Comparison of ENCODE assay signal across 15 cellular contexts in the genomic region with DNA sequence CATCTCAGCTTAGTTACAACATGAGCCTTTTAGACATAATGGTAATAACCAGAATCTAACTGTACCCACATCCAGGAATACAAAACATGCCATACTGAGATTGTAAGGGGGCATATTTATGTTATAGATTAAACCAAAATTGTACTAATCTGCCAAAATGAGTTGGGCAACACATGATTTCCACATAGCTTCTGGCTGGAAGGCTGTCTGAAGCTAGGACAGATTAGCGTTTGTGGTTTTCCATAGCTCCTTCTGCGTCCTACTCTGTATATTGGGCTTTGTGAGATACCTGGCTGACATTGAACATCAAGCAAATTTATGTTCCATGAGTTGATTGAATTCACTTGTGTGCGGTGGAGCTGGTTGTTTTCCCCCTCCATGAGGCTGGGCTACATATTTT.
A peak's percentile ranks its signal among the peaks of the same experiment; 100 is the strongest.
DNase-seq lines count a peak whose midpoint lies in the region; ATAC-seq and TF ChIP-seq lines count a peak whose summit lies in the region.
"Had no signal": no experiment of that assay in that cellular context is flagged by ENCODE, and none has a peak within 500 bp of the region (broad histone marks: within the 10 kb centered on the region; RNA-seq: fewer than 3 reads in every experiment).

No MANE protein-coding gene starts in this region.

- H3K4me1 Mint-ChIP-seq in GM23338 = peaks cover 9% of the 10 kb centered on the region; the same call in 2 of the 3 replicates
- H3K4me1 Mint-ChIP-seq: CD14-positive monocyte had no signal

- H3K9me3 ChIP-seq in adipocyte (ENCODE audit: control insufficient read depth, low read length) = no peaks in the 10 kb centered on the region
- H3K9me3 ChIP-seq in ascending aorta = no peaks in the 10 kb centered on the region
- H3K9me3 ChIP-seq: A549, Caco-2 had no signal

- no peak overlapping the region for H3K4me2 ChIP-seq in GM23338
- H3K4me2 ChIP-seq: A549 had no signal

- ATAC-seq in GM23338 = no peak
- ATAC-seq in left lobe of liver = peak; percentile 88
- ATAC-seq in HG02571 (IDR thresholded peaks at IDR 0.05; ENCODE audit: unreplicated experiment) = no peak
- ATAC-seq: A549; CD8-positive, alpha-beta T cell had no signal

- no peaks in the 10 kb centered on the region for H3K27me3 Mint-ChIP-seq in GM23338 (ENCODE audit: insufficient read depth, low read depth, poor library complexity)

- H3K27ac ChIP-seq in GM23338 (ENCODE audit: low read depth) = no peak overlapping the region
- no peak overlapping the region for H3K27ac ChIP-seq in ascending aorta
- H3K27ac ChIP-seq: A549 had no signal

- H3K9me3 Mint-ChIP-seq in GM23338 = no peaks in the 10 kb centered on the region
- H3K9me3 Mint-ChIP-seq: CD8-positive, alpha-beta T cell; H9 had no signal

- H3K36me3 ChIP-seq in GM23338 (ENCODE audit: insufficient read depth) (no peaks in the 10 kb centered on the region), adipocyte (ENCODE audit: control insufficient read depth, insufficient read depth, low read length, severe bottlenecking) (peaks cover 4% of the 10 kb centered on the region), ascending aorta (no peaks in the 10 kb centered on the region)

- no peaks in the 10 kb centered on the region for H3K27me3 ChIP-seq in GM23338 (ENCODE audit: insufficient read depth)
- H3K27me3 ChIP-seq in adipocyte (replicated peaks; ENCODE audit: control insufficient read depth, insufficient read depth, low read length) = no peaks in the 10 kb centered on the region
- H3K27me3 ChIP-seq in ascending aorta = no peaks in the 10 kb centered on the region

- H3K36me3 Mint-ChIP-seq in GM23338 (ENCODE audit: low read depth) = no peaks in the 10 kb centered on the region
- H3K36me3 Mint-ChIP-seq: CD14-positive monocyte; CD8-positive, alpha-beta T cell had no signal

- H3K4me3 Mint-ChIP-seq in GM23338 = no peak overlapping the region
- H3K4me3 Mint-ChIP-seq: CD14-positive monocyte; CD8-positive, alpha-beta T cell; H9 had no signal

- intact Hi-C loops in ascending aorta (cut with DNase I) = no loop called here

- TF ChIP-seq CTCF in GM23338 (conservative IDR thresholded peaks at IDR 0.05; ENCODE audit: low read depth in 2 of 2) = no peak
- no peak for TF ChIP-seq CTCF in fibroblast of pulmonary artery (IDR thresholded peaks at IDR 0.05; ENCODE audit: low read length, missing control alignments)
- TF ChIP-seq CTCF in ascending aorta (IDR thresholded peaks at IDR 0.05) = no peak

- H4K20me1 ChIP-seq in GM23338 (replicated peaks; ENCODE audit: insufficient read depth) = no peaks in the 10 kb centered on the region

- DNase-seq in GM23338 (ENCODE audit: low spot score) = no peak
- peak; percentile 4 for DNase-seq in adipocyte (ENCODE audit: low read depth)
- peak; percentile 13 for DNase-seq in fibroblast of pulmonary artery (ENCODE audit: low read depth)
- DNase-seq in left lobe of liver (ENCODE audit: low spot score) = no peak
- DNase-seq in T1000 (lab: John Stamatoyannopoulos, UW) = no peak
- DNase-seq in ascending aorta (ENCODE audit: low spot score in 2 of 2) = no peak
- DNase-seq: Caco-2; CD8-positive, alpha-beta T cell; DMS53; GF-D8; GOT3; H9 had no signal

- H2AFZ ChIP-seq in GM23338 = 0 out of 2 replicates have a peak overlapping the region, but pooled peaks have one; percentile 10

- peaks cover 3% of the 10 kb centered on the region; the same call in 1 of the 2 replicates for H3K9me2 ChIP-seq in GM23338 (ENCODE audit: insufficient read depth)

- H3K4me3 ChIP-seq in GM23338 (no peak overlapping the region), adipocyte (ENCODE audit: low read length) (no peak overlapping the region), fibroblast of pulmonary artery (replicated peaks; ENCODE audit: low read depth, low read length) (no peak overlapping the region), ascending aorta (no peak overlapping the region)
- H3K4me3 ChIP-seq: A549 had no signal

- H3K79me2 ChIP-seq in GM23338 (replicated peaks; ENCODE audit: insufficient read depth) = no peaks in the 10 kb centered on the region

- H3K9ac ChIP-seq in adipocyte (ENCODE audit: low read length) = no peak overlapping the region

- H3K4me1 ChIP-seq in GM23338 (ENCODE audit: insufficient read depth) (no peaks in the 10 kb centered on the region), adipocyte (ENCODE audit: control insufficient read depth, insufficient read depth, low read length) (peaks cover 4% of the 10 kb centered on the region), ascending aorta (no peaks in the 10 kb centered on the region)
- H3K4me1 ChIP-seq: A549 had no signal

- H3F3A ChIP-seq in GM23338 (replicated peaks; ENCODE audit: low read depth) = no peaks in the 10 kb centered on the region

- H3K27ac Mint-ChIP-seq in GM23338 = no peak overlapping the region
- H3K27ac Mint-ChIP-seq: CD14-positive monocyte; CD8-positive, alpha-beta T cell had no signal

TF ChIP-seq in GM23338, 12 proteins besides CTCF, POLR2A, EP300 and RAD21 (continues in another document):
- TF ChIP-seq CREB1 (CRISPR knock-in tag; IDR thresholded peaks at IDR 0.05; ENCODE audit: low read depth) = no peak
- TF ChIP-seq, protein P1, sequence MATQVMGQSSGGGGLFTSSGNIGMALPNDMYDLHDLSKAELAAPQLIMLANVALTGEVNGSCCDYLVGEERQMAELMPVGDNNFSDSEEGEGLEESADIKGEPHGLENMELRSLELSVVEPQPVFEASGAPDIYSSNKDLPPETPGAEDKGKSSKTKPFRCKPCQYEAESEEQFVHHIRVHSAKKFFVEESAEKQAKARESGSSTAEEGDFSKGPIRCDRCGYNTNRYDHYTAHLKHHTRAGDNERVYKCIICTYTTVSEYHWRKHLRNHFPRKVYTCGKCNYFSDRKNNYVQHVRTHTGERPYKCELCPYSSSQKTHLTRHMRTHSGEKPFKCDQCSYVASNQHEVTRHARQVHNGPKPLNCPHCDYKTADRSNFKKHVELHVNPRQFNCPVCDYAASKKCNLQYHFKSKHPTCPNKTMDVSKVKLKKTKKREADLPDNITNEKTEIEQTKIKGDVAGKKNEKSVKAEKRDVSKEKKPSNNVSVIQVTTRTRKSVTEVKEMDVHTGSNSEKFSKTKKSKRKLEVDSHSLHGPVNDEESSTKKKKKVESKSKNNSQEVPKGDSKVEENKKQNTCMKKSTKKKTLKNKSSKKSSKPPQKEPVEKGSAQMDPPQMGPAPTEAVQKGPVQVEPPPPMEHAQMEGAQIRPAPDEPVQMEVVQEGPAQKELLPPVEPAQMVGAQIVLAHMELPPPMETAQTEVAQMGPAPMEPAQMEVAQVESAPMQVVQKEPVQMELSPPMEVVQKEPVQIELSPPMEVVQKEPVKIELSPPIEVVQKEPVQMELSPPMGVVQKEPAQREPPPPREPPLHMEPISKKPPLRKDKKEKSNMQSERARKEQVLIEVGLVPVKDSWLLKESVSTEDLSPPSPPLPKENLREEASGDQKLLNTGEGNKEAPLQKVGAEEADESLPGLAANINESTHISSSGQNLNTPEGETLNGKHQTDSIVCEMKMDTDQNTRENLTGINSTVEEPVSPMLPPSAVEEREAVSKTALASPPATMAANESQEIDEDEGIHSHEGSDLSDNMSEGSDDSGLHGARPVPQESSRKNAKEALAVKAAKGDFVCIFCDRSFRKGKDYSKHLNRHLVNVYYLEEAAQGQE (IDR thresholded peaks at IDR 0.05; ENCODE audit: unreplicated experiment) = no peak
- no peak for TF ChIP-seq EZH2phosphoT487 (IDR thresholded peaks at IDR 0.05; ENCODE audit: unreplicated experiment)

Comparison
In these comparisons a context has a peak if more than half of its experiments do, and no peak if none do; other contexts are left out.
1. DNase-seq: peak in adipocyte (single experiment) and fibroblast of pulmonary artery (single experiment); none in GM23338 (single experiment), left lobe of liver (single experiment), T1000 (single experiment) and ascending aorta (0 of 2).